ENCODE assay signal across 9 cellular contexts in genomic region chr3:195550723-195551122, GRCh38. TPM values are rescaled to one million over a fixed set of nuclear protein-coding genes. Genes with fewer than 3 reads are reported as not detected.
DNase-seq lines count a peak whose midpoint lies in the region; ATAC-seq and TF ChIP-seq lines count a peak whose summit lies in the region.
"Had no signal": no experiment of that assay in that cellular context is flagged by ENCODE, and none has a peak within 500 bp of the region (broad histone marks: within the 10 kb centered on the region; RNA-seq: fewer than 3 reads in every experiment).

No MANE protein-coding gene starts in this region.

- H3K27me3 Mint-ChIP-seq in Caco-2 (ENCODE audit: insufficient read depth, unreplicated experiment): no peaks in the 10 kb centered on the region
- no peaks in the 10 kb centered on the region for H3K27me3 Mint-ChIP-seq in activated naive CD8-positive, alpha-beta T cell treated with anti-CD3 and anti-CD28 coated beads for 36 hours

- POLR2A ChIA-PET in Caco-2 (lab: Charles Lee): interaction anchor here (0.5 to 0.6 kb wide), 2 partner anchors 15 to 27 kb away, joined by 4 to 5 read pairs; no protein-coding TSS in a partner anchor

- H3K9me3 Mint-ChIP-seq in Caco-2 (ENCODE audit: unreplicated experiment): peaks cover 1% of the 10 kb centered on the region
- H3K9me3 Mint-ChIP-seq in activated naive CD8-positive, alpha-beta T cell treated with anti-CD3 and anti-CD28 coated beads for 36 hours: no peaks in the 10 kb centered on the region

- H3K27ac Mint-ChIP-seq in Caco-2 (ENCODE audit: unreplicated experiment): peak overlapping the region; percentile 92
- peak overlapping the region; percentile 84 for H3K27ac Mint-ChIP-seq in activated naive CD8-positive, alpha-beta T cell treated with anti-CD3 and anti-CD28 coated beads for 36 hours

- H3K4me1 Mint-ChIP-seq in Caco-2 (ENCODE audit: low read depth, unreplicated experiment): peaks cover 64% of the 10 kb centered on the region
- H3K4me1 Mint-ChIP-seq in activated naive CD8-positive, alpha-beta T cell treated with anti-CD3 and anti-CD28 coated beads for 36 hours: peaks cover 71% of the 10 kb centered on the region

- no TSS peak for BruUV-seq in Caco-2 (replicated peaks; lab: Mats Ljungman, UMichigan)

- intact Hi-C loops in Caco-2 (cut with micrococcal nuclease; ENCODE audit: unreplicated experiment): no loop called here

- H3K4me1 ChIP-seq in Caco-2: peaks cover 56% of the 10 kb centered on the region

- CTCF ChIA-PET in Caco-2 (lab: Charles Lee): no interaction called here

- peaks cover 10% of the 10 kb centered on the region for H3K36me3 Mint-ChIP-seq in Caco-2 (ENCODE audit: insufficient read depth, unreplicated experiment)
- H3K36me3 Mint-ChIP-seq in activated naive CD8-positive, alpha-beta T cell treated with anti-CD3 and anti-CD28 coated beads for 36 hours: peaks cover 3% of the 10 kb centered on the region

- H3K36me3 ChIP-seq in Caco-2 (ENCODE audit: control insufficient read depth, insufficient read depth, low read length): no peaks in the 10 kb centered on the region

- H3K4me3 ChIP-seq in Caco-2 (ENCODE audit: low read depth, low read length): no peak overlapping the region

- no peak for TF ChIP-seq CTCF in Caco-2 (IDR thresholded peaks at IDR 0.05; ENCODE audit: insufficient read depth in 1 of 2, low read depth in 1 of 2, low read length in 1 of 2, severe bottlenecking in 1 of 2, unreplicated experiment in 1 of 2)

- H3K27me3 ChIP-seq in Caco-2 (replicated peaks; ENCODE audit: control insufficient read depth, insufficient read depth, low read length): no peaks in the 10 kb centered on the region

- ATAC-seq in HG02759 (IDR thresholded peaks at IDR 0.05; ENCODE audit: unreplicated experiment) (peak; percentile 51), HG02973 (IDR thresholded peaks at IDR 0.05; ENCODE audit: unreplicated experiment) (no peak)

- H3K4me3 Mint-ChIP-seq in Caco-2 (ENCODE audit: unreplicated experiment): no peak overlapping the region
- H3K4me3 Mint-ChIP-seq in activated naive CD8-positive, alpha-beta T cell treated with anti-CD3 and anti-CD28 coated beads for 36 hours: peak overlapping the region; percentile 62

- H3K9me3 ChIP-seq in Caco-2: no peaks in the 10 kb centered on the region

- no peak for DNase-seq in Caco-2
- peak; percentile 51 for DNase-seq in activated naive CD8-positive, alpha-beta T cell treated with anti-CD3 and anti-CD28 coated beads for 36 hours
- DNase-seq in myocyte (ENCODE audit: low read depth): peak; percentile 47
- no peak for DNase-seq in HK-2 (ENCODE audit: unreplicated experiment)
- no peak for DNase-seq in superior temporal gyrus (ENCODE audit: extremely low spot score)
- no peak for DNase-seq in central memory CD4-positive, alpha-beta T cell
- DNase-seq: NCI-H2227 treated with DMSO at 0.1 percent for 48 hours had no signal

RNA-seq across cellular contexts. Expression of gene PPP1R2, which starts 7.6 kb away (rescaled TPM):
- total RNA-seq in Caco-2 (2022) (135 and 150 TPM in 2 replicates), myocyte (39.9 and 82.2 TPM in 2 replicates)
- 10 to 100 TPM; 89.5 to 91.8 TPM for total RNA-seq in activated naive CD8-positive, alpha-beta T cell treated with anti-CD3 and anti-CD28 coated beads for 36 hours
- polyA plus RNA-seq in myocyte (2012): 20.5 TPM

RNA-seq across cellular contexts. Expression of gene APOD, which starts 33.0 kb away (rescaled TPM):
- total RNA-seq in Caco-2 (2022) (62.0 and 101 TPM in 2 replicates), myocyte (3.6 and 5.5 TPM in 2 replicates)
- not detected for total RNA-seq in activated naive CD8-positive, alpha-beta T cell treated with anti-CD3 and anti-CD28 coated beads for 36 hours
- 6.6 TPM for polyA plus RNA-seq in myocyte (2012)

Comparison
In these comparisons a context has a peak if more than half of its experiments do, and no peak if none do; other contexts are left out.
1. DNase-seq: peak in activated naive CD8-positive, alpha-beta T cell treated with anti-CD3 and anti-CD28 coated beads for 36 hours (single experiment) and myocyte (single experiment); none in Caco-2 (0 of 2), HK-2 (single experiment), superior temporal gyrus (single experiment) and central memory CD4-positive, alpha-beta T cell (single experiment).